14 cellular contexts compared by ENCODE assay signal in the genomic region with DNA sequence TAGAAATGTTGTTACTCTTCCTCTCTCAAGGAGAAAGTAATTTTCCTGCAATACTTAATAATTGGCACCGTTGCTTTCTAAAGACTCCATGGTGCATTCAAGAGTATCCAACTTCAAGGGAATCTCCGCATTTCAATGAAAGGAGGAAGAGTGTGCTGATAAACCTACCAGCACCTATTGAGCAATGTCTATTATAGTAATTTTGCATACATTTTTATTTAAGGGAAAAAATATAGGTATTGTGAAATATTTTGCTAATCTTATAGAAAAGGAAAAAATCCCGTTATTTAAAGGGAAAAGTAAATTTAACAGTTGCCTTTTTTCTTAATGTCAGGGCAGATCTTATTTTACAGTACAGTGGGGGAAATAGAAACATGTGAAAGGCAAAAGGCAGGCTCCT. TPM values are rescaled to one million over a fixed set of nuclear protein-coding genes. Genes with fewer than 3 reads are reported as not detected.
DNase-seq lines count a peak whose midpoint lies in the region; ATAC-seq lines count a peak whose summit lies in the region.
"Had no signal": no experiment of that assay in that cellular context is flagged by ENCODE, and none has a peak within 500 bp of the region (broad histone marks: within the 10 kb centered on the region; RNA-seq: fewer than 3 reads in every experiment).

No MANE protein-coding gene starts in this region.

- H3K9ac ChIP-seq in mesenchymal stem cell (ENCODE audit: low read length) = peak overlapping the region; percentile 94

- no peak overlapping the region for H2BK5ac ChIP-seq in mesenchymal stem cell (ENCODE audit: low read depth, low read length, poor library complexity, severe bottlenecking)

- H3K27ac ChIP-seq in mesenchymal stem cell (ENCODE audit: low read length, poor library complexity, severe bottlenecking) (peak overlapping the region; percentile 23), aorta (ENCODE audit: low read depth in 1 of 2, low read length in 2 of 2) (peak overlapping the region; percentile 57 to 70)
- H3K27ac ChIP-seq: VCaP had no signal

- H3K4me1 ChIP-seq in mesenchymal stem cell (ENCODE audit: control insufficient read depth, insufficient read depth, low read depth, low read length) (peaks cover 3% of the 10 kb centered on the region), aorta (ENCODE audit: control insufficient read depth in 1 of 2, insufficient read depth in 2 of 2, low read length in 2 of 2) (no peaks in the 10 kb centered on the region)

- no peak overlapping the region for H4K91ac ChIP-seq in mesenchymal stem cell (ENCODE audit: low read length)

- no peak for DNase-seq in activated naive CD4-positive, alpha-beta T cell treated with Interleukin-2 at 50 U/mL for 16 hours
- no peak for DNase-seq in activated naive CD4-positive, alpha-beta T cell treated with anti-CD3 and anti-CD28 coated beads, Interleukin-2, amount 50 U/mL, for 72 hours (ENCODE audit: low spot score in 2 of 2)
- DNase-seq in mesenchymal stem cell (no peak), aorta (no peak), NCI-H1694 treated with DMSO at 0.1 percent for 48 hours (lab: John Stamatoyannopoulos, UW) (no peak), NCI-H2171 treated with DMSO at 0.1 percent for 48 hours (lab: John Stamatoyannopoulos, UW) (no peak)
- DNase-seq: NCI-H82 had no signal

- peak overlapping the region in 1 of 2 experiments; percentile 73 for H3K4me3 ChIP-seq in mesenchymal stem cell (ENCODE audit: insufficient read depth in 1 of 2, low read depth in 1 of 2, low read length in 2 of 2)
- no peak overlapping the region for H3K4me3 ChIP-seq in aorta (ENCODE audit: low read length in 2 of 2)

- H3K4me1 Mint-ChIP-seq in activated naive CD4-positive, alpha-beta T cell treated with anti-CD3 and anti-CD28 coated beads, Interleukin-2, amount 50 U/mL, for 24 hours = peaks cover 34% of the 10 kb centered on the region

- H3K79me1 ChIP-seq in mesenchymal stem cell (replicated peaks; ENCODE audit: low read length, poor library complexity, severe bottlenecking) = peaks cover 21% of the 10 kb centered on the region

- H3K4me2 ChIP-seq in mesenchymal stem cell (ENCODE audit: low read length, poor library complexity, severe bottlenecking) = no peak overlapping the region

- H3K4me3 Mint-ChIP-seq in activated naive CD4-positive, alpha-beta T cell treated with anti-CD3 and anti-CD28 coated beads, Interleukin-2, amount 50 U/mL, for 24 hours = peak overlapping the region; percentile 98

- H3K27me3 Mint-ChIP-seq in activated naive CD4-positive, alpha-beta T cell treated with anti-CD3 and anti-CD28 coated beads, Interleukin-2, amount 50 U/mL, for 24 hours = no peaks in the 10 kb centered on the region

- H2BK15ac ChIP-seq in mesenchymal stem cell (ENCODE audit: low read depth, poor library complexity, severe bottlenecking) = no peak overlapping the region

- peaks cover 10% of the 10 kb centered on the region for H3K36me3 Mint-ChIP-seq in activated naive CD4-positive, alpha-beta T cell treated with anti-CD3 and anti-CD28 coated beads, Interleukin-2, amount 50 U/mL, for 24 hours
- H3K36me3 Mint-ChIP-seq in activated naive CD4-positive, alpha-beta T cell treated with anti-CD3 and anti-CD28 coated beads, Interleukin-2, amount 50 U/mL, for 72 hours = peaks cover 14 to 19% of the 10 kb centered on the region in 2 donors

- H3K27me3 ChIP-seq in mesenchymal stem cell (ENCODE audit: control insufficient read depth in 1 of 2, insufficient read depth in 1 of 2, low read length in 2 of 2) (no peaks in the 10 kb centered on the region), aorta (ENCODE audit: control insufficient read depth in 1 of 2, insufficient read depth in 2 of 2, low read length in 1 of 2) (no peaks in the 10 kb centered on the region)

- no peak overlapping the region for H2BK12ac ChIP-seq in mesenchymal stem cell (ENCODE audit: low read length in 2 of 2)

- no peak for ATAC-seq in activated naive CD4-positive, alpha-beta T cell treated with anti-CD3 and anti-CD28 coated beads, Interleukin-2, amount 50 U/mL, for 72 hours
- ATAC-seq in aorta (ENCODE audit: low FRiP score) = no peak
- ATAC-seq in HG02623 (IDR thresholded peaks at IDR 0.05; ENCODE audit: unreplicated experiment) = no peak

- intact Hi-C loops in aorta (cut with DNase I) = loop anchor here in 1 of 2 donors (5.0 kb wide), 2 partner anchors 33 to 188 kb away; a partner anchor contains a TSS

- no peak overlapping the region for H4K8ac ChIP-seq in mesenchymal stem cell (ENCODE audit: low read length)

- H3K9me3 ChIP-seq in mesenchymal stem cell (ENCODE audit: control insufficient read depth, low read length) (no peaks in the 10 kb centered on the region), aorta (ENCODE audit: control insufficient read depth, low read length) (no peaks in the 10 kb centered on the region)

- no peak overlapping the region for H2BK120ac ChIP-seq in mesenchymal stem cell (ENCODE audit: low read depth, low read length)

- peaks cover 23 to 57% of the 10 kb centered on the region in 2 experiments for H3K36me3 ChIP-seq in mesenchymal stem cell (ENCODE audit: control insufficient read depth in 1 of 2, insufficient read depth in 2 of 2, low read depth in 1 of 2, low read length in 2 of 2)
- peaks cover 4 to 5% of the 10 kb centered on the region in 2 donors for H3K36me3 ChIP-seq in aorta (ENCODE audit: control insufficient read depth in 1 of 2, insufficient read depth in 2 of 2, low read length in 1 of 2)

- H3K27ac Mint-ChIP-seq in activated naive CD4-positive, alpha-beta T cell treated with anti-CD3 and anti-CD28 coated beads, Interleukin-2, amount 50 U/mL, for 24 hours = peak overlapping the region; percentile 97
- peak overlapping the region; percentile 91 for H3K27ac Mint-ChIP-seq in activated naive CD4-positive, alpha-beta T cell treated with anti-CD3 and anti-CD28 coated beads, Interleukin-2, amount 50 U/mL, for 72 hours

- no peak overlapping the region for H3K23ac ChIP-seq in mesenchymal stem cell (ENCODE audit: low read length in 2 of 2)

- no peak overlapping the region for H3K18ac ChIP-seq in mesenchymal stem cell (ENCODE audit: low read depth in 1 of 2, low read length in 2 of 2)

- no peaks in the 10 kb centered on the region for H3K9me3 Mint-ChIP-seq in activated naive CD4-positive, alpha-beta T cell treated with anti-CD3 and anti-CD28 coated beads, Interleukin-2, amount 50 U/mL, for 24 hours
- H3K9me3 Mint-ChIP-seq in activated naive CD4-positive, alpha-beta T cell treated with anti-CD3 and anti-CD28 coated beads, Interleukin-2, amount 50 U/mL, for 72 hours = no peaks in the 10 kb centered on the region

- peak overlapping the region; percentile 77 for H2AK5ac ChIP-seq in mesenchymal stem cell (ENCODE audit: low read length, severe bottlenecking)

- no peak overlapping the region for H2AFZ ChIP-seq in mesenchymal stem cell (ENCODE audit: low read depth, low read length)

- WGBS in mesenchymal stem cell = 100% methylated on average over 2 of the region's 3 CpGs
- WGBS in aorta, 2 donors = 67 to 77% methylated on average over 3 of the region's 3 CpGs

- H3K4ac ChIP-seq in mesenchymal stem cell (ENCODE audit: low read depth in 1 of 2, low read length in 2 of 2) = no peak overlapping the region

- H3K14ac ChIP-seq in mesenchymal stem cell (ENCODE audit: low read length in 2 of 2) = no peak overlapping the region

RNA-seq across cellular contexts. Expression of a gene that starts 1.1 kb away (rescaled TPM):
- 10 to 100 TPM; 11.9 to 17.0 TPM for total RNA-seq in activated naive CD4-positive, alpha-beta T cell treated with anti-CD3 and anti-CD28 coated beads, Interleukin-2, amount 50 U/mL, for 72 hours
- 6.8 TPM for polyA plus RNA-seq in mesenchymal stem cell (2013, experiment 1 of 2)
- 6.6 TPM for polyA plus RNA-seq in mesenchymal stem cell (2013, experiment 2 of 2)
- total RNA-seq in aorta = 10 to 100 TPM; 20.2 to 37.2 TPM
- 1 to 10 TPM; 2.5 to 5.0 TPM for polyA plus RNA-seq in aorta

RNA-seq across cellular contexts. Expression of a gene that starts 17.8 kb away (rescaled TPM):
- total RNA-seq in activated naive CD4-positive, alpha-beta T cell treated with anti-CD3 and anti-CD28 coated beads, Interleukin-2, amount 50 U/mL, for 72 hours = under 1 TPM in 1 of 2 donors, not detected in 1; 0.48 TPM
- 0.17 TPM for polyA plus RNA-seq in mesenchymal stem cell (2013, experiment 1 of 2)
- not detected for polyA plus RNA-seq in mesenchymal stem cell (2013, experiment 2 of 2)
- not detected for total RNA-seq in aorta
- not detected for polyA plus RNA-seq in aorta
- total RNA-seq: cardiac septum, HT-29, posterior vena cava had no signal
- polyA plus RNA-seq: BJ had no signal

RNA-seq across cellular contexts. Expression of a gene that starts 23.2 kb away (rescaled TPM):
- total RNA-seq in activated naive CD4-positive, alpha-beta T cell treated with anti-CD3 and anti-CD28 coated beads, Interleukin-2, amount 50 U/mL, for 72 hours = 1,000 to 10,000 TPM; 5,470 to 5,569 TPM
- not detected for polyA plus RNA-seq in mesenchymal stem cell (2013, experiment 1 of 2)
- polyA plus RNA-seq in mesenchymal stem cell (2013, experiment 2 of 2) = not detected
- total RNA-seq in aorta = 1,000 to 10,000 TPM; 2,414 to 5,422 TPM
- not detected for polyA plus RNA-seq in aorta
- total RNA-seq: HT-29 had no signal
- polyA plus RNA-seq: BJ had no signal

RNA-seq across cellular contexts. Expression of a gene that starts 39.6 kb away (rescaled TPM):
- total RNA-seq in activated naive CD4-positive, alpha-beta T cell treated with anti-CD3 and anti-CD28 coated beads, Interleukin-2, amount 50 U/mL, for 72 hours = 10 to 100 TPM; 56.7 to 89.2 TPM
- 33.5 TPM for polyA plus RNA-seq in mesenchymal stem cell (2013, experiment 1 of 2)
- polyA plus RNA-seq in mesenchymal stem cell (2013, experiment 2 of 2) = 33.0 TPM
- total RNA-seq in aorta = 10 to 100 TPM; 93.7 to 99.1 TPM
- 10 to 100 TPM; 52.3 to 55.4 TPM for polyA plus RNA-seq in aorta
